ENCODE assay signal across 1 cellular context in genomic region chr9:133788819-133789733, GRCh38.
TF ChIP-seq lines count a peak whose summit lies in the region.

No MANE protein-coding gene starts in this region.

TF ChIP-seq in GM23338, 12 proteins besides CTCF, POLR2A, EP300 and RAD21 (continued from another document):
- TF ChIP-seq ZNF462 (CRISPR knock-in tag; IDR thresholded peaks at IDR 0.05) (no peak), CREB1 (CRISPR knock-in tag; IDR thresholded peaks at IDR 0.05; ENCODE audit: low read depth) (no peak), NANOG (IDR thresholded peaks at IDR 0.05; ENCODE audit: borderline replicate concordance) (no peak), ETS1 (IDR thresholded peaks at IDR 0.05) (no peak), POLR2AphosphoS5 (IDR thresholded peaks at IDR 0.05; ENCODE audit: low read depth) (no peak), STAT1 (IDR thresholded peaks at IDR 0.05; ENCODE audit: unreplicated experiment) (no peak), EZH2 (IDR thresholded peaks at IDR 0.05; ENCODE audit: low read depth, unreplicated experiment) (no peak), EZH2phosphoT487 (IDR thresholded peaks at IDR 0.05; ENCODE audit: unreplicated experiment) (no peak), JUNB (IDR thresholded peaks at IDR 0.05; ENCODE audit: unreplicated experiment) (no peak)
